Comparison of ENCODE assay signal across 8 cellular contexts in the genomic region with DNA sequence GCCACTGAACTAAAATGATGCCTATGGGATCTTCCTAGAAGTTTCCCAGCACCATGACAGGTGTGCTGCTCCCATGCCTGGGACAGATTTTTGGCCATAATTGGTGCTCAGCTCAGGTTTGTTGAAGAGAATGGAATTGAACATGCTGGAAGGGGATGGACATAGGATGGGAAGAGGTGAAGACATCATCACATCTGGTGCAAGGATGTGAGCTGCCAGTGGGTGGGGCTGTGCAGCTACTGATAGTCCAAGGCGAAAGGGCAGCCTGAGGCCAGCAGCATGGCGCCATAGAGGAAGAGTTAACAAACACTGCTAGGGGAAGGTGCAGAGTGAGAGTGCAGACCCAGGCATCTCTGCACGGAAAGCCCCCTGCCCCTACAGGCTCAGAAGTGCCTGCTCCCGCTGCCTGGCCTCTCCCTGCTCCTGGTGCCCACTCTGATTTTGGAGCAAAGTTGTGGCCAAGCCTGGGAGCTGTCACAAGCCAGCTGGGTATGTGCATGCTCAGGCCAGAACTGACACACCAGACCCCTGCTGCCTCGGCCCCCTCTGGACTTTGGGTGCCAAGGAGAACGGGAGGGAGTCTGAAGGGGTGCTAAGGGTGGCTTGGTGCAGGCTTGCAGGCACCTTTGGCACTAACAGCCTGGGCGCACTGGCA.
DNase-seq lines count a peak whose midpoint lies in the region; ATAC-seq, FAIRE-seq and TF ChIP-seq lines count a peak whose summit lies in the region.

No MANE protein-coding gene starts in this region.

- dilution Hi-C loops in keratinocyte (cut with MboI; ENCODE audit: extremely low pct_ligation_motif_present, low sequenced_read_pairs) = loop anchor here (25.0 kb wide), 1 partner anchor 207 kb away; no protein-coding TSS in a partner anchor

- H4K20me1 ChIP-seq in keratinocyte (ENCODE audit: control insufficient read depth, extremely low read depth, insufficient read depth, low read length) = no peaks in the 10 kb centered on the region

- H3K4me3 ChIP-seq in Caco-2 (ENCODE audit: low read depth, low read length) (no peak overlapping the region), H7 (ENCODE audit: insufficient read depth, low read depth, low read length) (no peak overlapping the region), astrocyte of the cerebellum (ENCODE audit: low read depth, low read length) (no peak overlapping the region), keratinocyte (ENCODE audit: control insufficient read depth in 2 of 3, extremely low read depth in 1 of 3, insufficient read depth in 2 of 3, low read depth in 1 of 3, low read length in 3 of 3) (no peak overlapping the region)

- H3K4me3 Mint-ChIP-seq in Caco-2 (ENCODE audit: unreplicated experiment) (no peak overlapping the region), type B pancreatic cell (no peak overlapping the region)

- ATAC-seq in GM18498 (IDR thresholded peaks at IDR 0.05; ENCODE audit: unreplicated experiment) = no peak

- H3K36me3 Mint-ChIP-seq in Caco-2 (ENCODE audit: insufficient read depth, unreplicated experiment) (no peaks in the 10 kb centered on the region), type B pancreatic cell (no peaks in the 10 kb centered on the region)

- H3K27ac Mint-ChIP-seq in Caco-2 (ENCODE audit: unreplicated experiment) = no peak overlapping the region
- peak overlapping the region; percentile 54 for H3K27ac Mint-ChIP-seq in type B pancreatic cell

- POLR2A ChIA-PET in Caco-2 (lab: Charles Lee) = no interaction called here

- CTCF ChIA-PET in Caco-2 (lab: Charles Lee) = interaction anchor here (1.3 kb wide), 1 partner anchor 215 kb away, joined by 5 read pairs; no protein-coding TSS in a partner anchor

- H2AFZ ChIP-seq in keratinocyte (ENCODE audit: control insufficient read depth, low read length) = no peak overlapping the region

- H3K9me1 ChIP-seq in keratinocyte (ENCODE audit: control insufficient read depth, extremely low read depth, insufficient read depth, low read length) = no peaks in the 10 kb centered on the region

- H3K79me2 ChIP-seq in keratinocyte (ENCODE audit: control insufficient read depth, insufficient read depth, low read length) = no peaks in the 10 kb centered on the region

- H3K9ac ChIP-seq in keratinocyte (ENCODE audit: control insufficient read depth, extremely low read depth, insufficient read depth, low read length) = no peak overlapping the region

- H3K4me1 Mint-ChIP-seq in Caco-2 (ENCODE audit: low read depth, unreplicated experiment) (no peaks in the 10 kb centered on the region), type B pancreatic cell (ENCODE audit: unreplicated experiment) (peaks cover 17% of the 10 kb centered on the region)

- H3K27ac ChIP-seq in keratinocyte (ENCODE audit: control insufficient read depth, insufficient read depth, low read length) = no peak overlapping the region

- no peaks in the 10 kb centered on the region for H3K36me3 ChIP-seq in Caco-2 (ENCODE audit: control insufficient read depth, insufficient read depth, low read length)
- no peaks in the 10 kb centered on the region for H3K36me3 ChIP-seq in H7 (replicated peaks; ENCODE audit: control insufficient read depth, insufficient read depth, low read length)
- no peaks in the 10 kb centered on the region for H3K36me3 ChIP-seq in keratinocyte (ENCODE audit: control insufficient read depth in 2 of 2, extremely low read depth in 1 of 2, insufficient read depth in 2 of 2, low read length in 2 of 2)

- peaks cover 5% of the 10 kb centered on the region for H3K27me3 Mint-ChIP-seq in Caco-2 (ENCODE audit: insufficient read depth, unreplicated experiment)
- H3K27me3 Mint-ChIP-seq in type B pancreatic cell = no peaks in the 10 kb centered on the region

- H3K9me3 Mint-ChIP-seq in Caco-2 (ENCODE audit: unreplicated experiment) (peaks cover 2% of the 10 kb centered on the region), type B pancreatic cell (no peaks in the 10 kb centered on the region)

- H3K4me1 ChIP-seq in Caco-2 (no peaks in the 10 kb centered on the region), keratinocyte (ENCODE audit: control insufficient read depth, extremely low read depth, insufficient read depth, low read length) (peaks cover 4% of the 10 kb centered on the region)

- intact Hi-C loops in Caco-2 (cut with micrococcal nuclease; ENCODE audit: unreplicated experiment) = loop anchor here (1.0 kb wide), 2 partner anchors 115 to 216 kb away; no protein-coding TSS in a partner anchor

- TF ChIP-seq CTCF in Caco-2 (IDR thresholded peaks at IDR 0.05; ENCODE audit: insufficient read depth in 1 of 2, low read depth in 1 of 2, low read length in 1 of 2, severe bottlenecking in 1 of 2, unreplicated experiment in 1 of 2) (peak in 1 of 2 experiments; percentile 44), astrocyte of the cerebellum (IDR thresholded peaks at IDR 0.05; ENCODE audit: low read depth, low read length, missing control alignments) (peak; percentile 63), keratinocyte (optimal IDR thresholded peaks at IDR 0.05 in 1 of 3, IDR thresholded peaks at IDR 0.05 in 1 of 3, conservative IDR thresholded peaks at IDR 0.05 in 1 of 3; ENCODE audit: extremely low read depth in 1 of 3, insufficient read depth in 2 of 3, low read length in 3 of 3) (peak; percentile 86 to 100 (median 89)), type B pancreatic cell (conservative IDR thresholded peaks at IDR 0.05) (peak; percentile 84)

- in situ Hi-C loops in astrocyte of the cerebellum (cut with HindIII; ENCODE audit: low sequenced_read_pairs) = no loop called here

- H3K9me3 ChIP-seq in Caco-2 (no peaks in the 10 kb centered on the region), keratinocyte (ENCODE audit: control insufficient read depth, low read depth, low read length) (no peaks in the 10 kb centered on the region)

- H3K4me2 ChIP-seq in keratinocyte (ENCODE audit: control insufficient read depth, extremely low read depth, insufficient read depth, low read depth, low read length) = no peak overlapping the region

- FAIRE-seq in keratinocyte (lab: Jason Lieb, UNC) = peak; percentile 87

- no peaks in the 10 kb centered on the region for H3K27me3 ChIP-seq in Caco-2 (replicated peaks; ENCODE audit: control insufficient read depth, insufficient read depth, low read length)
- H3K27me3 ChIP-seq in H7 (ENCODE audit: control insufficient read depth, insufficient read depth, low read length) = no peaks in the 10 kb centered on the region
- H3K27me3 ChIP-seq in keratinocyte (ENCODE audit: control insufficient read depth, extremely low read depth, insufficient read depth, low read length) = peaks cover 3% of the 10 kb centered on the region

- BruUV-seq in Caco-2 (replicated peaks; lab: Mats Ljungman, UMichigan) = no TSS peak

- DNase-seq in Caco-2 = peak; percentile 44 to 52
- peak; percentile 93 for DNase-seq in H7
- DNase-seq in NCI-H460 (ENCODE audit: extremely low read depth, low read depth) = peak; percentile 57
- no peak for DNase-seq in astrocyte of the cerebellum (ENCODE audit: low read depth)
- no peak for DNase-seq in keratinocyte (ENCODE audit: low read depth, low spot score)
- DNase-seq in type B pancreatic cell (ENCODE audit: extremely low spot score, unreplicated experiment) = no peak
- no peak for DNase-seq in activated gamma-delta T cell treated with Interleukin-2 at 50 U/mL for 16 hours

Comparison
In these comparisons a context has a peak if more than half of its experiments do, and no peak if none do; other contexts are left out.
1. DNase-seq: peak in Caco-2 (2 of 2), H7 (single experiment) and NCI-H460 (single experiment); none in astrocyte of the cerebellum (single experiment), keratinocyte (single experiment), type B pancreatic cell (single experiment) and activated gamma-delta T cell treated with Interleukin-2 at 50 U/mL for 16 hours (single experiment).